In genomic region chr20:21505810-21506530, GRCh38 we compare ENCODE assay signal across 8 cellular contexts. TPM values are rescaled to one million over a fixed set of nuclear protein-coding genes. Genes with fewer than 3 reads are reported as not detected.
DNase-seq lines count a peak whose midpoint lies in the region; ATAC-seq and TF ChIP-seq lines count a peak whose summit lies in the region.

No MANE protein-coding gene starts in this region.

- no peaks in the 10 kb centered on the region for H3K36me3 ChIP-seq in gastrocnemius medialis

- H3K27ac ChIP-seq in angular gyrus (ENCODE audit: low read depth, low read length) (peak overlapping the region; percentile 24), gastrocnemius medialis (no peak overlapping the region)

- in situ Hi-C loops in gastrocnemius medialis (cut with MboI; ENCODE audit: low sequenced_read_pairs in 4 of 4), result loop anchor here (10.0 kb wide), 4 partner anchors 271 to 671 kb away; no protein-coding TSS in a partner anchor

- intact Hi-C loops in gastrocnemius medialis (cut with DNase I; ENCODE audit: low total_unique reads), result loop anchor here (1.0 to 10.0 kb wide), 4 partner anchors 272 to 669 kb away; partner anchors contain the start of gene LINC00237

- peaks cover 54 to 64% of the 10 kb centered on the region in 2 donors for H3K27me3 Mint-ChIP-seq in T-cell

- peak in 4 of 5 experiments; percentile 23 to 72 (median 52) for TF ChIP-seq CTCF in gastrocnemius medialis (IDR thresholded peaks at IDR 0.05 in 4 of 5, conservative IDR thresholded peaks at IDR 0.05 in 1 of 5)

- no peak overlapping the region for H3K27ac Mint-ChIP-seq in T-cell

- CTCF ChIA-PET in HEK293T (lab: Yijun Ruan, JAX) (interaction anchor here (0.6 to 4.9 kb wide), 6 partner anchors 14 to 323 kb away, joined by 3 to 28 read pairs (median 5); no protein-coding TSS in a partner anchor), T-cell (lab: Charles Lee) (interaction anchor here (0.5 to 5.2 kb wide), 19 partner anchors 12 to 668 kb away, joined by 3 to 66 read pairs (median 3); partner anchors contain the start of gene KIZ (in 1 of the 2))

- H3K4me3 ChIP-seq in gastrocnemius medialis, result peak overlapping the region; percentile 27 to 51 (median 40)

- H3K36me3 Mint-ChIP-seq in T-cell, result no peaks in the 10 kb centered on the region

- peak; percentile 89 for DNase-seq in AG20443 (ENCODE audit: low spot score)
- peak; percentile 87 for DNase-seq in HEK293T (ENCODE audit: extremely low spot score)
- peak; percentile 15 to 67 (median 50) for DNase-seq in T-cell
- peak; percentile 32 to 66 for DNase-seq in hippocampal formation (lab: John Stamatoyannopoulos, UW)
- DNase-seq in gastrocnemius medialis, result no peak

- POLR2A ChIA-PET in HEK293T (lab: Yijun Ruan, JAX) (interaction anchor here (0.9 to 1.8 kb wide), 7 partner anchors 9 to 457 kb away, joined by 3 to 7 read pairs (median 4); no protein-coding TSS in a partner anchor), T-cell (lab: Charles Lee) (no interaction called here)

- H3K4me3 Mint-ChIP-seq in T-cell, result peak overlapping the region in 2 of 3 donors; percentile 50 to 69

- peaks cover 15 to 24% of the 10 kb centered on the region in 2 donors for H3K4me1 ChIP-seq in gastrocnemius medialis

- peaks cover 79 to 95% (median 88%) of the 10 kb centered on the region in 3 donors for H3K27me3 ChIP-seq in gastrocnemius medialis

- H3K4me1 Mint-ChIP-seq in T-cell, result peaks cover 23 to 38% (median 35%) of the 10 kb centered on the region in 3 donors

- no peaks in the 10 kb centered on the region for H3K9me3 ChIP-seq in gastrocnemius medialis

- ATAC-seq in T-cell (replicated peaks in 1 of 4), result peak; percentile 71 to 84 (median 74)
- no peak for ATAC-seq in gastrocnemius medialis
- no peak for ATAC-seq in HG02588 (IDR thresholded peaks at IDR 0.05; ENCODE audit: unreplicated experiment)
- no peak for ATAC-seq in GM21381 (IDR thresholded peaks at IDR 0.05; ENCODE audit: unreplicated experiment)

- TF ChIP-seq POLR2A in gastrocnemius medialis (IDR thresholded peaks at IDR 0.05), result no peak

- no peaks in the 10 kb centered on the region for H3K9me3 Mint-ChIP-seq in T-cell

TF ChIP-seq in HEK293T, 16 proteins besides CTCF, POLR2A, EP300 and RAD21:
- no peak for TF ChIP-seq NFRKB (IDR thresholded peaks at IDR 0.05)
- no peak for TF ChIP-seq SP1 (IDR thresholded peaks at IDR 0.05)
- no peak for TF ChIP-seq CTBP1 (IDR thresholded peaks at IDR 0.05; ENCODE audit: borderline replicate concordance)
- peak; percentile 92 for TF ChIP-seq L3MBTL2 (conservative IDR thresholded peaks at IDR 0.05)
- TF ChIP-seq TARDBP (IDR thresholded peaks at IDR 0.05), result peak; percentile 85; the same call in 1 of the 2 replicates

RNA-seq across cellular contexts. Expression of gene NKX2-2, which starts 7.9 kb away (rescaled TPM):
- total RNA-seq in T-cell (not detected), gastrocnemius medialis (not detected)

Comparison
In these comparisons a context has a peak if more than half of its experiments do, and no peak if none do; other contexts are left out.
1. DNase-seq: peak in AG20443 (single experiment), HEK293T (single experiment), T-cell (34 of 34) and hippocampal formation (2 of 2); none in gastrocnemius medialis (0 of 2).
2. ATAC-seq: peak in T-cell (4 of 4); none in gastrocnemius medialis (0 of 2), HG02588 (single experiment) and GM21381 (single experiment).